In genomic region chr1:32998997-32999396, GRCh38 we compare ENCODE assay signal across 1 cellular context.
A peak's percentile ranks its signal among the peaks of the same experiment; 100 is the strongest.
TF ChIP-seq lines count a peak whose summit lies in the region.

No MANE protein-coding gene starts in this region.

TF ChIP-seq in K562, 482 proteins besides CTCF, POLR2A, EP300 and RAD21:
- TF ChIP-seq THAP12 (CRISPR knock-in tag; IDR thresholded peaks at IDR 0.05): peak; percentile 31; the same call in 1 of the 2 replicates
- no peak for TF ChIP-seq C11orf30 (IDR thresholded peaks at IDR 0.05; ENCODE audit: low read depth)
- TF ChIP-seq ZNF740 (CRISPR knock-in tag; IDR thresholded peaks at IDR 0.05): no peak
- no peak for TF ChIP-seq ZNF740 (tag; IDR thresholded peaks at IDR 0.05)
- TF ChIP-seq POLR2G (IDR thresholded peaks at IDR 0.05; ENCODE audit: low read depth, low read length): peak; percentile 58
